12 cellular contexts compared by ENCODE assay signal in the genomic region with DNA sequence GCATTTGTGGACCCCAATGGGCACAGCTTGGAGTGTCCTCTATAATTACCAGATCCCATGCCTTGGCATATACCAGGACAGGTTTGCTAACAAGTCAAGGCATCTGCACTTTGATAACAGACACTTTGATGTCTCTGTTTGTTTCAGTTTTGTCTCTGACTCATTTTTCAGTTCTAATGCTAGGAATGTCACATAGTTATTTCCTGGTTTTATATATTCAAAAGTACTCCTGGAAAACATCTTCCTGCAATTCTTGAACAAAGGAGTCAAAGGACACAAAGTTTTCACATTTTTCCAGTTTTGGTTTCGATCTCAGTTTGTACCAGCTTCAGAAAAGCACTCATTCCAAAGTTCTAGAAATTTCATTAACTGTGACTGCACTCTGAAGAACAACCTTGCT.
DNase-seq lines count a peak whose midpoint lies in the region; ATAC-seq, FAIRE-seq and TF ChIP-seq lines count a peak whose summit lies in the region.
"Had no signal": no experiment of that assay in that cellular context is flagged by ENCODE, and none has a peak within 500 bp of the region (broad histone marks: within the 10 kb centered on the region; RNA-seq: fewer than 3 reads in every experiment).

No MANE protein-coding gene starts in this region.

- no peak overlapping the region for H2AFZ ChIP-seq in parathyroid adenoma

- H3K36me3 ChIP-seq in parathyroid adenoma (ENCODE audit: control insufficient read depth, insufficient read depth, low read length), result no peaks in the 10 kb centered on the region
- H3K36me3 ChIP-seq: MG63 had no signal

- no peak for TF ChIP-seq POLR2A in GM12891 (IDR thresholded peaks at IDR 0.05; ENCODE audit: low read depth, low read length)

- no peaks in the 10 kb centered on the region for H3K4me1 ChIP-seq in parathyroid adenoma

- DNase-seq in LHCN-M2 (ENCODE audit: low read depth) (peak; percentile 19), dermis microvascular lymphatic vessel endothelial cell (ENCODE audit: low read depth in 2 of 2) (peak; percentile 52 to 71), posterior vena cava (ENCODE audit: low spot score) (no peak), GM12891 (ENCODE audit: insufficient read length, low spot score) (no peak)
- DNase-seq: activated T-cell treated with anti-CD3 and anti-CD28 coated beads, Interleukin-2, amount 50 U/mL, for 1 hour; MG63; NCI-H526 had no signal

- no peak overlapping the region for H3K4me2 ChIP-seq in parathyroid adenoma (ENCODE audit: low read length)

- TF ChIP-seq CTCF in parathyroid adenoma (IDR thresholded peaks at IDR 0.05), result no peak

- H3K27ac ChIP-seq in parathyroid adenoma, result peak overlapping the region; percentile 13

- H3K27me3 ChIP-seq in parathyroid adenoma (ENCODE audit: control insufficient read depth, insufficient read depth, low read length), result no peaks in the 10 kb centered on the region
- H3K27me3 ChIP-seq: MG63 had no signal

- no peak overlapping the region for H3K9ac ChIP-seq in parathyroid adenoma

- H3K9me3 ChIP-seq in parathyroid adenoma (ENCODE audit: control insufficient read depth, low read length), result no peaks in the 10 kb centered on the region
- H3K9me3 ChIP-seq: MG63 had no signal

- H3K4me3 ChIP-seq in parathyroid adenoma (ENCODE audit: low read depth, low read length), result no peak overlapping the region
- H3K4me3 ChIP-seq: MG63 had no signal

- FAIRE-seq in GM12891 (lab: Jason Lieb, UNC), result no peak
- FAIRE-seq: colon, H1 had no signal

- H3K79me2 ChIP-seq in parathyroid adenoma, result no peaks in the 10 kb centered on the region

- ATAC-seq in GM19452 (IDR thresholded peaks at IDR 0.05; ENCODE audit: unreplicated experiment), result peak; percentile 26
- no peak for ATAC-seq in GM21423 (IDR thresholded peaks at IDR 0.05; ENCODE audit: unreplicated experiment)

- intact Hi-C loops in posterior vena cava (cut with DNase I), result loop anchor here in 1 of 2 donors (2.0 kb wide), 1 partner anchor 69 kb away; no protein-coding TSS in a partner anchor

TF ChIP-seq in GM12891, 5 proteins besides CTCF, POLR2A, EP300 and RAD21:
- no peak for TF ChIP-seq PAX5 (IDR thresholded peaks at IDR 0.05; ENCODE audit: insufficient read depth, low read length, severe bottlenecking)
- TF ChIP-seq TAF1 (IDR thresholded peaks at IDR 0.05; ENCODE audit: low read depth, low read length), result no peak
- no peak for TF ChIP-seq POLR2AphosphoS5 (IDR thresholded peaks at IDR 0.05; ENCODE audit: low read depth, low read length)
- no peak for TF ChIP-seq SPI1 (IDR thresholded peaks at IDR 0.05; ENCODE audit: low read depth, low read length)
- TF ChIP-seq POU2F2 (IDR thresholded peaks at IDR 0.05; ENCODE audit: low read depth, low read length), result no peak

Comparison
In these comparisons a context has a peak if more than half of its experiments do, and no peak if none do; other contexts are left out.
1. DNase-seq: peak in LHCN-M2 (single experiment) and dermis microvascular lymphatic vessel endothelial cell (2 of 2); none in posterior vena cava (single experiment) and GM12891 (single experiment).